Comparison of ENCODE assay signal across 13 cellular contexts in genomic region chr1:10143961-10144485, GRCh38.
"Had no signal": no experiment of that assay in that cellular context is flagged by ENCODE, and none has a peak within 500 bp of the region (broad histone marks: within the 10 kb centered on the region; RNA-seq: fewer than 3 reads in every experiment).

No MANE protein-coding gene starts in this region.

- H3K4me1 Mint-ChIP-seq: T-cell had no signal

- H3K27ac Mint-ChIP-seq: dendritic cell treated with granulocyte-macrophage colony-stimulating factor and Interleukin-4, amounts not matched to agents 40 ng/mL and 50 ng/mL, for 4 days; T-cell had no signal

- H3K27me3 Mint-ChIP-seq: dendritic cell treated with granulocyte-macrophage colony-stimulating factor and Interleukin-4, amounts not matched to agents 40 ng/mL and 50 ng/mL, for 4 days; T-cell had no signal

- H3K27me3 ChIP-seq: cardiac muscle cell, gastrocnemius medialis, left lung, stomach, thyroid gland had no signal

- ATAC-seq: gastrocnemius medialis, left lung, T-cell had no signal

- H3K27ac ChIP-seq: cardiac muscle cell, gastrocnemius medialis, left lung, SK-N-MC, stomach, thyroid gland had no signal

- H3K4me3 Mint-ChIP-seq: dendritic cell treated with granulocyte-macrophage colony-stimulating factor and Interleukin-4, amounts not matched to agents 40 ng/mL and 50 ng/mL, for 4 days; T-cell had no signal

- H3K9me3 Mint-ChIP-seq: dendritic cell treated with granulocyte-macrophage colony-stimulating factor and Interleukin-4, amounts not matched to agents 40 ng/mL and 50 ng/mL, for 4 days; T-cell had no signal

- H3K4me1 ChIP-seq: left lung, stomach, thyroid gland had no signal

- H3K9me3 ChIP-seq: gastrocnemius medialis, left lung, stomach, thyroid gland had no signal

- H3K4me3 ChIP-seq: cardiac muscle cell, gastrocnemius medialis, left lung, SK-N-MC, stomach, thyroid gland had no signal

- DNase-seq: activated CD4-positive, CD25-positive, alpha-beta regulatory T cell treated with anti-CD3 and anti-CD28 coated beads, Interleukin-2, amount 50 U/mL, for 72 hours; activated naive CD4-positive, alpha-beta T cell; erythroblast; gastrocnemius medialis; left lung; stimulated activated CD4-positive, alpha-beta T cell treated with anti-CD3 and anti-CD28 coated beads, Interleukin-1b, Interleukin-23, amount 100 ng/mL, for 48 hours; stomach; T-cell; T-helper 9 cell; thyroid gland had no signal
